1 cellular context compared by ENCODE assay signal in the genomic region with DNA sequence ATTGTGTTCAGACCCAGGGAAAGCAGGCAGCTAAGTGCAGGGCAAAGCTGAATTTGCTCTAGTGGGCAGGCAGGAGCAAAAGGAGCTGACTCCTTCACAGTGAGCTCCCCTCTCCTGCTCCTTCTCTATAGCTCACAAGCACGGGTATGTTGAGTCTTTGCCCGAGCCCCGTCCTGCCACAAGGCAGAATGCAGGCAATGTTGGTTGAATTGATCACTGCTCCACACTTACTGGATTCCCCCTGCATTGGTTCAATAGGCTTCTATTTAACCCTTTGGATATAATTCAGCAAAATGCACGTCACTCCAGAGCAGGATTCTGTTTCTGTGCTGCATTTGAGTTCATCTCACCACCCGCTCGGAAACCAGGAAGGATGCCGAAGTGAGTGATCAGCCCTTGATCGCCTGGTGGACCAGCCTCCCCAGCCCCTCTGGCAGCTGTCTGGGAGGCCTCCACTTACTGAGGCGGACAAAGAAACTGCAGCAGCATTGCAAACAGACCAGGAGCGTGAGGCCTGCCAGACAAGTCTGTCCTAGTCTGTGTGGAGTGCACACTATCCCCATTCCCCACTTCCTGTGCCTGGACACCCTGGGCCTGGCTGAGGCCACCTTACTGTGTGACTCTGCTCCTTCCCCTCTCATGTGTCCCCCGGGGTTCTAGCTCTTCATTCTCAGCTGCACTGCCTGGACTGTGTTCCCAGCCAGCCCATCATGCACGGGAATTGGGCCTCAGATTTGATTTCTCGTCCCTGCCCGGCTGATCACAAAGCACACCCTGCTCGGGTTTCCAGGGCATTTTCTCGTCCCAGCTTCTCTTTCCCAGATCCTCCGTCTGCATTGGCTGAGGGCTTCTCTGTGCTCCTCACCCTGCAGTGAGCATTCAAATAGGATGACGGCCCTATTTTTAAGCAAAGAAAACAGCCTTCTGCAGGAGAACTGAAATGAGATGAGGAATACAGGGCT.
TF ChIP-seq lines count a peak whose summit lies in the region.

No MANE protein-coding gene starts in this region.

TF ChIP-seq in A549, 52 proteins besides CTCF, POLR2A, EP300 and RAD21:
- TF ChIP-seq, protein P1, sequence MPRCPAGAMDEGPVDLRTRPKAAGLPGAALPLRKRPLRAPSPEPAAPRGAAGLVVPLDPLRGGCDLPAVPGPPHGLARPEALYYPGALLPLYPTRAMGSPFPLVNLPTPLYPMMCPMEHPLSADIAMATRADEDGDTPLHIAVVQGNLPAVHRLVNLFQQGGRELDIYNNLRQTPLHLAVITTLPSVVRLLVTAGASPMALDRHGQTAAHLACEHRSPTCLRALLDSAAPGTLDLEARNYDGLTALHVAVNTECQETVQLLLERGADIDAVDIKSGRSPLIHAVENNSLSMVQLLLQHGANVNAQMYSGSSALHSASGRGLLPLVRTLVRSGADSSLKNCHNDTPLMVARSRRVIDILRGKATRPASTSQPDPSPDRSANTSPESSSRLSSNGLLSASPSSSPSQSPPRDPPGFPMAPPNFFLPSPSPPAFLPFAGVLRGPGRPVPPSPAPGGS (IDR thresholded peaks at IDR 0.05) = no peak
- no peak for TF ChIP-seq KDM1A (IDR thresholded peaks at IDR 0.05; ENCODE audit: low read depth)
- no peak for TF ChIP-seq RFX5 (IDR thresholded peaks at IDR 0.05)
- TF ChIP-seq JUNB (IDR thresholded peaks at IDR 0.05) = no peak
- TF ChIP-seq, protein P2, sequence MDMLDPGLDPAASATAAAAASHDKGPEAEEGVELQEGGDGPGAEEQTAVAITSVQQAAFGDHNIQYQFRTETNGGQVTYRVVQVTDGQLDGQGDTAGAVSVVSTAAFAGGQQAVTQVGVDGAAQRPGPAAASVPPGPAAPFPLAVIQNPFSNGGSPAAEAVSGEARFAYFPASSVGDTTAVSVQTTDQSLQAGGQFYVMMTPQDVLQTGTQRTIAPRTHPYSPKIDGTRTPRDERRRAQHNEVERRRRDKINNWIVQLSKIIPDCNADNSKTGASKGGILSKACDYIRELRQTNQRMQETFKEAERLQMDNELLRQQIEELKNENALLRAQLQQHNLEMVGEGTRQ (IDR thresholded peaks at IDR 0.05) = no peak
- TF ChIP-seq ZSCAN20 (CRISPR knock-in tag; IDR thresholded peaks at IDR 0.05) = no peak
- TF ChIP-seq, protein P3, sequence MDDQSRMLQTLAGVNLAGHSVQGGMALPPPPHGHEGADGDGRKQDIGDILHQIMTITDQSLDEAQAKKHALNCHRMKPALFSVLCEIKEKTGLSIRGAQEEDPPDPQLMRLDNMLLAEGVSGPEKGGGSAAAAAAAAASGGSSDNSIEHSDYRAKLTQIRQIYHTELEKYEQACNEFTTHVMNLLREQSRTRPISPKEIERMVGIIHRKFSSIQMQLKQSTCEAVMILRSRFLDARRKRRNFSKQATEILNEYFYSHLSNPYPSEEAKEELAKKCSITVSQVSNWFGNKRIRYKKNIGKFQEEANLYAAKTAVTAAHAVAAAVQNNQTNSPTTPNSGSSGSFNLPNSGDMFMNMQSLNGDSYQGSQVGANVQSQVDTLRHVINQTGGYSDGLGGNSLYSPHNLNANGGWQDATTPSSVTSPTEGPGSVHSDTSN (IDR thresholded peaks at IDR 0.05) = no peak
- no peak for TF ChIP-seq HEYL (CRISPR knock-in tag; IDR thresholded peaks at IDR 0.05)
- TF ChIP-seq, protein P4, sequence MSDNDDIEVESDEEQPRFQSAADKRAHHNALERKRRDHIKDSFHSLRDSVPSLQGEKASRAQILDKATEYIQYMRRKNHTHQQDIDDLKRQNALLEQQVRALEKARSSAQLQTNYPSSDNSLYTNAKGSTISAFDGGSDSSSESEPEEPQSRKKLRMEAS (IDR thresholded peaks at IDR 0.05) = no peak
- TF ChIP-seq RARB (CRISPR knock-in tag; IDR thresholded peaks at IDR 0.05) = no peak
- TF ChIP-seq MAZ (IDR thresholded peaks at IDR 0.05; ENCODE audit: borderline replicate concordance, low read depth, low read length) = no peak
- no peak for TF ChIP-seq SREBF2 (IDR thresholded peaks at IDR 0.05)
- no peak for TF ChIP-seq RNF2 (IDR thresholded peaks at IDR 0.05; ENCODE audit: borderline replicate concordance, low read depth)
- TF ChIP-seq HOXA7 (CRISPR knock-in tag; IDR thresholded peaks at IDR 0.05) = no peak
- no peak for TF ChIP-seq ESRRA (IDR thresholded peaks at IDR 0.05; ENCODE audit: borderline replicate concordance, low read length)
- TF ChIP-seq, protein P5, sequence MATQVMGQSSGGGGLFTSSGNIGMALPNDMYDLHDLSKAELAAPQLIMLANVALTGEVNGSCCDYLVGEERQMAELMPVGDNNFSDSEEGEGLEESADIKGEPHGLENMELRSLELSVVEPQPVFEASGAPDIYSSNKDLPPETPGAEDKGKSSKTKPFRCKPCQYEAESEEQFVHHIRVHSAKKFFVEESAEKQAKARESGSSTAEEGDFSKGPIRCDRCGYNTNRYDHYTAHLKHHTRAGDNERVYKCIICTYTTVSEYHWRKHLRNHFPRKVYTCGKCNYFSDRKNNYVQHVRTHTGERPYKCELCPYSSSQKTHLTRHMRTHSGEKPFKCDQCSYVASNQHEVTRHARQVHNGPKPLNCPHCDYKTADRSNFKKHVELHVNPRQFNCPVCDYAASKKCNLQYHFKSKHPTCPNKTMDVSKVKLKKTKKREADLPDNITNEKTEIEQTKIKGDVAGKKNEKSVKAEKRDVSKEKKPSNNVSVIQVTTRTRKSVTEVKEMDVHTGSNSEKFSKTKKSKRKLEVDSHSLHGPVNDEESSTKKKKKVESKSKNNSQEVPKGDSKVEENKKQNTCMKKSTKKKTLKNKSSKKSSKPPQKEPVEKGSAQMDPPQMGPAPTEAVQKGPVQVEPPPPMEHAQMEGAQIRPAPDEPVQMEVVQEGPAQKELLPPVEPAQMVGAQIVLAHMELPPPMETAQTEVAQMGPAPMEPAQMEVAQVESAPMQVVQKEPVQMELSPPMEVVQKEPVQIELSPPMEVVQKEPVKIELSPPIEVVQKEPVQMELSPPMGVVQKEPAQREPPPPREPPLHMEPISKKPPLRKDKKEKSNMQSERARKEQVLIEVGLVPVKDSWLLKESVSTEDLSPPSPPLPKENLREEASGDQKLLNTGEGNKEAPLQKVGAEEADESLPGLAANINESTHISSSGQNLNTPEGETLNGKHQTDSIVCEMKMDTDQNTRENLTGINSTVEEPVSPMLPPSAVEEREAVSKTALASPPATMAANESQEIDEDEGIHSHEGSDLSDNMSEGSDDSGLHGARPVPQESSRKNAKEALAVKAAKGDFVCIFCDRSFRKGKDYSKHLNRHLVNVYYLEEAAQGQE (IDR thresholded peaks at IDR 0.05) = no peak
